10 cellular contexts compared by ENCODE assay signal in the genomic region with DNA sequence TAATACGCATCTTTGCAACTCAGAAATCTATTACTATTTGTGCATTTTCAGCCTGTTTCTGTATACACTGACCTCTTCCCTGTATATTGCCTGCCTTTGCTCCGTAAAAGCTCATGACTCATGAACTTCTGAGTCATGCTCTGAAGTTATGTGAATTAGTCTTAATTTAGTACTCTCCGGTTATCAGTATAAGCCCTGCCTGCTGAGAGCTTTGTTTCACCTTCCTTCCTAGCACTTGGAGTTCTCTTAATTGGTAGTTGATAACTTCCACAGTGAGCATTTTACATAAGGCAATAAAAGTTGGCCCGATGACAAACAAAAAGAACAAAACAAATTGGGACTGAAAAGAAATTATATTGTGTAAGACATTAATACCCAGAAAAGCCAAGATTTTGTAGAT.
A peak's percentile ranks its signal among the peaks of the same experiment; 100 is the strongest.
DNase-seq lines count a peak whose midpoint lies in the region; ATAC-seq and TF ChIP-seq lines count a peak whose summit lies in the region.
"Had no signal": no experiment of that assay in that cellular context is flagged by ENCODE, and none has a peak within 500 bp of the region (broad histone marks: within the 10 kb centered on the region; RNA-seq: fewer than 3 reads in every experiment).

No MANE protein-coding gene starts in this region.

- no peaks in the 10 kb centered on the region for H3K79me2 ChIP-seq in PC-3 (ENCODE audit: low read length)
- H3K79me2 ChIP-seq in neural progenitor cell (ENCODE audit: low read depth): no peaks in the 10 kb centered on the region

- H2AFZ ChIP-seq in PC-3 (ENCODE audit: low read length) (peak overlapping the region; percentile 51; the same call in 1 of the 2 replicates), neural progenitor cell (replicated peaks) (no peak overlapping the region)

- ATAC-seq in PC-3: peak; percentile 80
- peak; percentile 88 for ATAC-seq in esophagus mucosa
- ATAC-seq in psoas muscle: peak in 3 of 4 donors; percentile 62 to 71 (median 67)
- no peak for ATAC-seq in mucosa of descending colon

- H3K9ac ChIP-seq in PC-3 (ENCODE audit: low read length) (no peak overlapping the region), neural progenitor cell (no peak overlapping the region)

- H3K9me3 Mint-ChIP-seq in progenitor cell of endocrine pancreas (ENCODE audit: low read depth) (peaks cover 4% of the 10 kb centered on the region), neural progenitor cell (no peaks in the 10 kb centered on the region)
- peaks cover 6% of the 10 kb centered on the region for H3K9me3 Mint-ChIP-seq in activated T-helper 1 cell treated with anti-CD3 and anti-CD28 coated beads, Interleukin-12 subunit alpha, Interleukin-12 subunit beta, Interleukin-2, Interleukin-4 antibody, amounts not matched to agents 30 ng/mL and 10 ng/mL and 1 ng/mL, durations not matched to agents 14 hours and 24 hours and 36 hours
- H3K9me3 Mint-ChIP-seq: T-helper 1 cell treated with Interleukin-12 subunit alpha and Interleukin-12 subunit beta and Interleukin-4 antibody, amounts not matched to agents 30 μg/mL and 1 μg/mL, for 36 hours had no signal

- H3K4me1 Mint-ChIP-seq in progenitor cell of endocrine pancreas (ENCODE audit: low read depth) (no peaks in the 10 kb centered on the region), neural progenitor cell (peaks cover 10% of the 10 kb centered on the region)
- no peaks in the 10 kb centered on the region for H3K4me1 Mint-ChIP-seq in activated T-helper 1 cell treated with anti-CD3 and anti-CD28 coated beads, Interleukin-12 subunit alpha, Interleukin-12 subunit beta, Interleukin-2, Interleukin-4 antibody, amounts not matched to agents 30 ng/mL and 10 ng/mL and 1 ng/mL, durations not matched to agents 14 hours and 24 hours and 36 hours (ENCODE audit: low read depth)

- DNase-seq in GDM1 (lab: John Stamatoyannopoulos, UW) (peak; percentile 11), PC-3 (peak; percentile 78), psoas muscle (no peak), progenitor cell of endocrine pancreas (ENCODE audit: low spot score, unreplicated experiment) (no peak), neural progenitor cell (ENCODE audit: low spot score) (no peak), mucosa of descending colon (no peak)
- DNase-seq in activated T-helper 1 cell treated with anti-CD3 and anti-CD28 coated beads, Interleukin-12 subunit alpha, Interleukin-12 subunit beta, Interleukin-2, Interleukin-4 antibody, amounts not matched to agents 30 ng/mL and 10 ng/mL and 1 ng/mL, durations not matched to agents 14 hours and 24 hours and 36 hours (ENCODE audit: low spot score): no peak
- DNase-seq: lower lobe of right lung had no signal

- H3K4me3 Mint-ChIP-seq in progenitor cell of endocrine pancreas (ENCODE audit: low read depth): no peak overlapping the region
- no peak overlapping the region for H3K4me3 Mint-ChIP-seq in neural progenitor cell
- H3K4me3 Mint-ChIP-seq in activated T-helper 1 cell treated with anti-CD3 and anti-CD28 coated beads, Interleukin-12 subunit alpha, Interleukin-12 subunit beta, Interleukin-2, Interleukin-4 antibody, amounts not matched to agents 30 ng/mL and 10 ng/mL and 1 ng/mL, durations not matched to agents 14 hours and 24 hours and 36 hours: no peak overlapping the region
- H3K4me3 Mint-ChIP-seq: T-helper 1 cell treated with Interleukin-12 subunit alpha and Interleukin-12 subunit beta and Interleukin-4 antibody, amounts not matched to agents 30 μg/mL and 1 μg/mL, for 36 hours had no signal

- H3K36me3 ChIP-seq in PC-3 (ENCODE audit: low read depth, low read length) (no peaks in the 10 kb centered on the region), psoas muscle (ENCODE audit: insufficient read depth in 1 of 2, low read depth in 1 of 2) (no peaks in the 10 kb centered on the region), neural progenitor cell (no peaks in the 10 kb centered on the region), mucosa of descending colon (ENCODE audit: low read depth) (no peaks in the 10 kb centered on the region)
- H3K36me3 ChIP-seq: lower lobe of right lung had no signal

- no peaks in the 10 kb centered on the region for H3K9me2 ChIP-seq in PC-3 (replicated peaks; ENCODE audit: low read length)

- intact Hi-C loops in PC-3 (cut with micrococcal nuclease): no loop called here
- intact Hi-C loops in psoas muscle (cut with DNase I): no loop called here
- intact Hi-C loops in mucosa of descending colon (cut with DNase I, micrococcal nuclease): no loop called here
- intact Hi-C loops in activated T-helper 1 cell treated with anti-CD3 and anti-CD28 coated beads, Interleukin-12 subunit alpha, Interleukin-12 subunit beta, Interleukin-2, Interleukin-4 antibody, amounts not matched to agents 30 ng/mL and 10 ng/mL and 1 ng/mL, durations not matched to agents 14 hours and 24 hours and 36 hours (cut with micrococcal nuclease): no loop called here

- H3K27me3 Mint-ChIP-seq in progenitor cell of endocrine pancreas (peaks cover 3% of the 10 kb centered on the region), neural progenitor cell (ENCODE audit: insufficient read depth, low read depth) (peaks cover 2% of the 10 kb centered on the region)
- no peaks in the 10 kb centered on the region for H3K27me3 Mint-ChIP-seq in activated T-helper 1 cell treated with anti-CD3 and anti-CD28 coated beads, Interleukin-12 subunit alpha, Interleukin-12 subunit beta, Interleukin-2, Interleukin-4 antibody, amounts not matched to agents 30 ng/mL and 10 ng/mL and 1 ng/mL, durations not matched to agents 14 hours and 24 hours and 36 hours (ENCODE audit: insufficient read depth)

- H4K20me1 ChIP-seq in PC-3 (ENCODE audit: low read length): no peaks in the 10 kb centered on the region
- no peaks in the 10 kb centered on the region for H4K20me1 ChIP-seq in neural progenitor cell (ENCODE audit: low read depth)

- no peak overlapping the region for H3K27ac Mint-ChIP-seq in progenitor cell of endocrine pancreas
- H3K27ac Mint-ChIP-seq in neural progenitor cell: no peak overlapping the region
- no peak overlapping the region for H3K27ac Mint-ChIP-seq in activated T-helper 1 cell treated with anti-CD3 and anti-CD28 coated beads, Interleukin-12 subunit alpha, Interleukin-12 subunit beta, Interleukin-2, Interleukin-4 antibody, amounts not matched to agents 30 ng/mL and 10 ng/mL and 1 ng/mL, durations not matched to agents 14 hours and 24 hours and 36 hours
- H3K27ac Mint-ChIP-seq: T-helper 1 cell treated with Interleukin-12 subunit alpha and Interleukin-12 subunit beta and Interleukin-4 antibody, amounts not matched to agents 30 μg/mL and 1 μg/mL, for 36 hours had no signal

- H3K4me3 ChIP-seq in PC-3 (ENCODE audit: low read length) (peak overlapping the region; percentile 21; the same call in 1 of the 2 replicates), psoas muscle (no peak overlapping the region), neural progenitor cell (no peak overlapping the region), mucosa of descending colon (no peak overlapping the region)
- H3K4me3 ChIP-seq: lower lobe of right lung had no signal

- no TSS peak for BruUV-seq in PC-3 (replicated peaks; lab: Mats Ljungman, UMichigan)

- 43 to 53% (median 43%) methylated on average over 4 of the region's 4 CpGs for WGBS in psoas muscle, 3 donors

- H3K27me3 ChIP-seq in PC-3 (ENCODE audit: low read length): no peaks in the 10 kb centered on the region
- H3K27me3 ChIP-seq in psoas muscle (ENCODE audit: insufficient read depth in 3 of 3, low read length in 2 of 3): no peaks in the 10 kb centered on the region
- H3K27me3 ChIP-seq in neural progenitor cell: no peaks in the 10 kb centered on the region

- no peaks in the 10 kb centered on the region for H3K36me3 Mint-ChIP-seq in progenitor cell of endocrine pancreas (ENCODE audit: insufficient read depth)
- H3K36me3 Mint-ChIP-seq in neural progenitor cell: no peaks in the 10 kb centered on the region
- H3K36me3 Mint-ChIP-seq in activated T-helper 1 cell treated with anti-CD3 and anti-CD28 coated beads, Interleukin-12 subunit alpha, Interleukin-12 subunit beta, Interleukin-2, Interleukin-4 antibody, amounts not matched to agents 30 ng/mL and 10 ng/mL and 1 ng/mL, durations not matched to agents 14 hours and 24 hours and 36 hours (ENCODE audit: low read depth): no peaks in the 10 kb centered on the region

- no peaks in the 10 kb centered on the region for H3K9me3 ChIP-seq in PC-3 (ENCODE audit: low read length)
- no peaks in the 10 kb centered on the region for H3K9me3 ChIP-seq in psoas muscle
- no peaks in the 10 kb centered on the region for H3K9me3 ChIP-seq in neural progenitor cell (ENCODE audit: low read depth)
- no peaks in the 10 kb centered on the region for H3K9me3 ChIP-seq in mucosa of descending colon
- H3K9me3 ChIP-seq: lower lobe of right lung had no signal

- H3K4me1 ChIP-seq in PC-3 (ENCODE audit: insufficient read depth, low read length) (peaks cover 31% of the 10 kb centered on the region), psoas muscle (peaks cover 6% of the 10 kb centered on the region), neural progenitor cell (no peaks in the 10 kb centered on the region), mucosa of descending colon (ENCODE audit: low read depth) (no peaks in the 10 kb centered on the region)
- H3K4me1 ChIP-seq: lower lobe of right lung had no signal

- H3F3A ChIP-seq in PC-3 (ENCODE audit: low read length, unreplicated experiment) (no peaks in the 10 kb centered on the region), neural progenitor cell (ENCODE audit: low read depth) (no peaks in the 10 kb centered on the region)

- POLR2A ChIA-PET in PC-3 (lab: Charles Lee; ENCODE audit: unreplicated experiment): no interaction called here

- H3K4me2 ChIP-seq in PC-3 (ENCODE audit: low read length) (peak overlapping the region; percentile 63), neural progenitor cell (no peak overlapping the region)

- TF ChIP-seq CTCF in PC-3 (conservative IDR thresholded peaks at IDR 0.05; ENCODE audit: low read depth, low read length): no peak
- TF ChIP-seq CTCF in psoas muscle (IDR thresholded peaks at IDR 0.05): no peak
- TF ChIP-seq CTCF in progenitor cell of endocrine pancreas (IDR thresholded peaks at IDR 0.05; ENCODE audit: unreplicated experiment): no peak
- TF ChIP-seq CTCF in neural progenitor cell (IDR thresholded peaks at IDR 0.05): no peak
- no peak for TF ChIP-seq CTCF in mucosa of descending colon (IDR thresholded peaks at IDR 0.05)

- H3K27ac ChIP-seq in PC-3 (ENCODE audit: low read length) (peak overlapping the region; percentile 66), psoas muscle (peak overlapping the region; percentile 42), neural progenitor cell (no peak overlapping the region)
- H3K27ac ChIP-seq: lower lobe of right lung had no signal

- CTCF ChIA-PET in PC-3 (lab: Charles Lee): no interaction called here

Comparison
In these comparisons a context has a peak if more than half of its experiments do, and no peak if none do; other contexts are left out.
1. DNase-seq: peak in GDM1 (single experiment) and PC-3 (single experiment); none in psoas muscle (0 of 2), progenitor cell of endocrine pancreas (single experiment), neural progenitor cell (single experiment), mucosa of descending colon (0 of 3) and activated T-helper 1 cell treated with anti-CD3 and anti-CD28 coated beads, Interleukin-12 subunit alpha, Interleukin-12 subunit beta, Interleukin-2, Interleukin-4 antibody, amounts not matched to agents 30 ng/mL and 10 ng/mL and 1 ng/mL, durations not matched to agents 14 hours and 24 hours and 36 hours (single experiment).